ENCODE assay signal across 25 cellular contexts in genomic region chr17:3877220-3877619, GRCh38. TPM values are rescaled to one million over a fixed set of nuclear protein-coding genes. Genes with fewer than 3 reads are reported as not detected.
"Had no signal": no experiment of that assay in that cellular context is flagged by ENCODE, and none has a peak within 500 bp of the region (broad histone marks: within the 10 kb centered on the region; RNA-seq: fewer than 3 reads in every experiment).

No MANE protein-coding gene starts in this region.

- H3K27me3 ChIP-seq: MG63, SJCRH30 had no signal

- H3K27ac ChIP-seq: SJCRH30 had no signal

- ATAC-seq: HepG2, Panc1, Right ventricle myocardium inferior, SK-N-SH treated with all-trans-retinoic acid at 6 μM for 48 hours had no signal

- DNase-seq: IMR-90, Karpas-422, KG1, MG63, NCI-H1092, NCI-H1105 treated with DMSO at 0.1 percent for 48 hours, NCI-H1417 treated with DMSO at 0.1 percent for 48 hours, NCI-H146, NCI-H1694 treated with DMSO at 0.1 percent for 48 hours, NCI-H1930, NCI-H2081, NCI-H2107, NCI-H2227 treated with DMSO at 0.1 percent for 48 hours, NCI-H524, NCI-H526 treated with DMSO at 0.1 percent for 48 hours, NCI-H774, SHP77 treated with DMSO at 0.1 percent for 48 hours, SJCRH30 had no signal

- H3K4me3 ChIP-seq: MG63, SJCRH30 had no signal

- H3K9me3 ChIP-seq: MG63, SJCRH30 had no signal

- H3K36me3 ChIP-seq: MG63, SJCRH30 had no signal

RNA-seq across cellular contexts. Expression of gene P2RX1, which starts 39.0 kb away (rescaled TPM):
- total RNA-seq: HT1080, IMR-90, NCI-H460, RPMI7951 had no signal
- polyA plus RNA-seq: IMR-90 had no signal
